ENCODE assay signal across 13 cellular contexts in genomic region chr14:65002586-65003210, GRCh38. TPM values are rescaled to one million over a fixed set of nuclear protein-coding genes. Genes with fewer than 3 reads are reported as not detected.
DNase-seq lines count a peak whose midpoint lies in the region; ATAC-seq, FAIRE-seq and TF ChIP-seq lines count a peak whose summit lies in the region.
"Had no signal": no experiment of that assay in that cellular context is flagged by ENCODE, and none has a peak within 500 bp of the region (broad histone marks: within the 10 kb centered on the region; RNA-seq: fewer than 3 reads in every experiment).

No MANE protein-coding gene starts in this region.

- H3K36me3 ChIP-seq in breast epithelium = no peaks in the 10 kb centered on the region
- H3K36me3 ChIP-seq: MG63, neutrophil had no signal

- no peak overlapping the region for H3K4me3 Mint-ChIP-seq in activated T-helper 1 cell treated with anti-CD3 and anti-CD28 coated beads, Interleukin-12 subunit alpha, Interleukin-12 subunit beta, Interleukin-2, Interleukin-4 antibody, amounts not matched to agents 30 ng/mL and 10 ng/mL and 1 ng/mL, durations not matched to agents 14 hours and 24 hours and 36 hours

- no peak for ATAC-seq in HG03135 (IDR thresholded peaks at IDR 0.05; ENCODE audit: unreplicated experiment)
- ATAC-seq: gastroesophageal sphincter had no signal

- H3K36me3 Mint-ChIP-seq in activated T-helper 1 cell treated with anti-CD3 and anti-CD28 coated beads, Interleukin-12 subunit alpha, Interleukin-12 subunit beta, Interleukin-2, Interleukin-4 antibody, amounts not matched to agents 30 ng/mL and 10 ng/mL and 1 ng/mL, durations not matched to agents 14 hours and 24 hours and 36 hours (ENCODE audit: low read depth) = peaks cover 6% of the 10 kb centered on the region

- H3K9me3 ChIP-seq in breast epithelium = no peaks in the 10 kb centered on the region
- H3K9me3 ChIP-seq: gastroesophageal sphincter, MG63, neutrophil had no signal

- H3K9me3 Mint-ChIP-seq in activated T-helper 1 cell treated with anti-CD3 and anti-CD28 coated beads, Interleukin-12 subunit alpha, Interleukin-12 subunit beta, Interleukin-2, Interleukin-4 antibody, amounts not matched to agents 30 ng/mL and 10 ng/mL and 1 ng/mL, durations not matched to agents 14 hours and 24 hours and 36 hours = no peaks in the 10 kb centered on the region

- intact Hi-C loops in activated T-helper 1 cell treated with anti-CD3 and anti-CD28 coated beads, Interleukin-12 subunit alpha, Interleukin-12 subunit beta, Interleukin-2, Interleukin-4 antibody, amounts not matched to agents 30 ng/mL and 10 ng/mL and 1 ng/mL, durations not matched to agents 14 hours and 24 hours and 36 hours (cut with micrococcal nuclease) = loop anchor here (1.0 to 2.0 kb wide), 4 partner anchors 15 to 284 kb away; partner anchors contain the start of gene MAX
- intact Hi-C loops in breast epithelium (cut with DNase I; ENCODE audit: low total_unique reads) = no loop called here

- H3K4me1 ChIP-seq in breast epithelium = no peaks in the 10 kb centered on the region

- peak overlapping the region; percentile 9 for H3K4me3 ChIP-seq in AG10803 (ENCODE audit: low read length)
- no peak overlapping the region for H3K4me3 ChIP-seq in breast epithelium
- H3K4me3 ChIP-seq: gastroesophageal sphincter, MG63 had no signal

- peak overlapping the region; percentile 79 for H3K27ac Mint-ChIP-seq in activated T-helper 1 cell treated with anti-CD3 and anti-CD28 coated beads, Interleukin-12 subunit alpha, Interleukin-12 subunit beta, Interleukin-2, Interleukin-4 antibody, amounts not matched to agents 30 ng/mL and 10 ng/mL and 1 ng/mL, durations not matched to agents 14 hours and 24 hours and 36 hours

- FAIRE-seq in GM19239 (lab: Jason Lieb, UNC) = peak; percentile 74

- TF ChIP-seq POLR2A in breast epithelium (IDR thresholded peaks at IDR 0.05) = no peak

- H3K27me3 ChIP-seq in breast epithelium = no peaks in the 10 kb centered on the region
- H3K27me3 ChIP-seq: gastroesophageal sphincter, MG63, neutrophil had no signal

- peaks cover 40% of the 10 kb centered on the region for H3K4me1 Mint-ChIP-seq in activated T-helper 1 cell treated with anti-CD3 and anti-CD28 coated beads, Interleukin-12 subunit alpha, Interleukin-12 subunit beta, Interleukin-2, Interleukin-4 antibody, amounts not matched to agents 30 ng/mL and 10 ng/mL and 1 ng/mL, durations not matched to agents 14 hours and 24 hours and 36 hours (ENCODE audit: low read depth)

- no peaks in the 10 kb centered on the region for H3K27me3 Mint-ChIP-seq in activated T-helper 1 cell treated with anti-CD3 and anti-CD28 coated beads, Interleukin-12 subunit alpha, Interleukin-12 subunit beta, Interleukin-2, Interleukin-4 antibody, amounts not matched to agents 30 ng/mL and 10 ng/mL and 1 ng/mL, durations not matched to agents 14 hours and 24 hours and 36 hours (ENCODE audit: insufficient read depth)

- DNase-seq in AG10803 (ENCODE audit: low read depth) (peak; percentile 78), GM19239 (ENCODE audit: insufficient read length, low spot score) (no peak), kidney tubule cell (ENCODE audit: low spot score) (peak; percentile 13), breast epithelium (ENCODE audit: low spot score in 2 of 2) (no peak), DMS 273 treated with DMSO at 0.1 percent for 48 hours (lab: John Stamatoyannopoulos, UW) (no peak), germinal center (ENCODE audit: low spot score) (no peak)
- DNase-seq in activated T-helper 1 cell treated with anti-CD3 and anti-CD28 coated beads, Interleukin-12 subunit alpha, Interleukin-12 subunit beta, Interleukin-2, Interleukin-4 antibody, amounts not matched to agents 30 ng/mL and 10 ng/mL and 1 ng/mL, durations not matched to agents 14 hours and 24 hours and 36 hours (ENCODE audit: low spot score) = no peak
- DNase-seq: COR-L47; MG63; stimulated activated CD4-positive, alpha-beta T cell treated with anti-CD3 and anti-CD28 coated beads, Interleukin-15, amount 100 ng/mL, for 24 hours had no signal

- H3K27ac ChIP-seq in breast epithelium = peak overlapping the region in 1 of 2 donors; percentile 41
- H3K27ac ChIP-seq: neutrophil had no signal

- TF ChIP-seq CTCF in AG10803 (conservative IDR thresholded peaks at IDR 0.05; ENCODE audit: low read length) = no peak
- TF ChIP-seq CTCF in breast epithelium (IDR thresholded peaks at IDR 0.05) = no peak

RNA-seq across cellular contexts. Expression of gene FNTB, which starts 16.0 kb away (rescaled TPM):
- 14.3 and 17.8 TPM in 2 replicates for total RNA-seq in activated T-helper 1 cell treated with anti-CD3 and anti-CD28 coated beads, Interleukin-12 subunit alpha, Interleukin-12 subunit beta, Interleukin-2, Interleukin-4 antibody, amounts not matched to agents 30 ng/mL and 10 ng/mL and 1 ng/mL, durations not matched to agents 14 hours and 24 hours and 36 hours
- total RNA-seq in breast epithelium = 10 to 100 TPM; 15.7 to 22.9 (median 18.9) TPM

RNA-seq across cellular contexts. Expression of gene RAB15, which starts 30.6 kb away (rescaled TPM):
- 5.7 and 6.0 TPM in 2 replicates for total RNA-seq in activated T-helper 1 cell treated with anti-CD3 and anti-CD28 coated beads, Interleukin-12 subunit alpha, Interleukin-12 subunit beta, Interleukin-2, Interleukin-4 antibody, amounts not matched to agents 30 ng/mL and 10 ng/mL and 1 ng/mL, durations not matched to agents 14 hours and 24 hours and 36 hours
- 10 to 100 TPM in 2 of 3 donors, 1 to 10 TPM in 1; 1.3 to 24.0 (median 17.7) TPM for total RNA-seq in breast epithelium

Comparison
In these comparisons a context has a peak if more than half of its experiments do, and no peak if none do; other contexts are left out.
1. DNase-seq: peak in AG10803 (single experiment) and kidney tubule cell (single experiment); none in GM19239 (single experiment), activated T-helper 1 cell treated with anti-CD3 and anti-CD28 coated beads, Interleukin-12 subunit alpha, Interleukin-12 subunit beta, Interleukin-2, Interleukin-4 antibody, amounts not matched to agents 30 ng/mL and 10 ng/mL and 1 ng/mL, durations not matched to agents 14 hours and 24 hours and 36 hours (single experiment), breast epithelium (0 of 2), DMS 273 treated with DMSO at 0.1 percent for 48 hours (single experiment) and germinal center (single experiment).